2 cellular contexts compared by ENCODE assay signal in the genomic region with DNA sequence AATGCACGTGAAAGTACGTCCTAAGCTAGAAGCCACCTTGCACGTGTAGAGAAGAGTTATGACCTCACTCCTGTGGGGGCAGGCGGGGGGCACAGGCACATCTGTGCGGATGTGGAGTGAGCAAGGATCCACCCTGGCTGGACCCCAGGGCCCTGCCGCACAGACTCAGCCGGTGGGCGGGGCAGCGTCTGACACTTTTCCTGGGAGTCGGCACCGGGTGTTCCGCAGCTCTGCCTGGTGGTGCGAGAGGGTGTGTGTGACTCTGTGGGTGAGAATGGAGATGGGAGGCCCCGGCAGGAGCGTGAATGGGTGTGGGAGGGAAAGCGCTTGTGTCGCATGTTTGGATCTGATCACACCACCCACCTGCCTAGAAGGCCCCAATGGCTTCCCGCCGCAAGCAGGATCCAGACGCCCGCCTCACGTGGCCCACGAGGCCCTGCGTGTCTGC.
TF ChIP-seq lines count a peak whose summit lies in the region.

No MANE protein-coding gene starts in this region.

TF ChIP-seq in GM23338, 12 proteins besides CTCF, POLR2A, EP300 and RAD21:
- no peak for TF ChIP-seq EZH2 (IDR thresholded peaks at IDR 0.05; ENCODE audit: low read depth, unreplicated experiment)
- TF ChIP-seq, protein P1, sequence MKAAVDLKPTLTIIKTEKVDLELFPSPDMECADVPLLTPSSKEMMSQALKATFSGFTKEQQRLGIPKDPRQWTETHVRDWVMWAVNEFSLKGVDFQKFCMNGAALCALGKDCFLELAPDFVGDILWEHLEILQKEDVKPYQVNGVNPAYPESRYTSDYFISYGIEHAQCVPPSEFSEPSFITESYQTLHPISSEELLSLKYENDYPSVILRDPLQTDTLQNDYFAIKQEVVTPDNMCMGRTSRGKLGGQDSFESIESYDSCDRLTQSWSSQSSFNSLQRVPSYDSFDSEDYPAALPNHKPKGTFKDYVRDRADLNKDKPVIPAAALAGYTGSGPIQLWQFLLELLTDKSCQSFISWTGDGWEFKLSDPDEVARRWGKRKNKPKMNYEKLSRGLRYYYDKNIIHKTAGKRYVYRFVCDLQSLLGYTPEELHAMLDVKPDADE (IDR thresholded peaks at IDR 0.05), result no peak
- no peak for TF ChIP-seq EZH2phosphoT487 (IDR thresholded peaks at IDR 0.05; ENCODE audit: unreplicated experiment)
- no peak for TF ChIP-seq CREB1 (CRISPR knock-in tag; IDR thresholded peaks at IDR 0.05; ENCODE audit: low read depth)
- no peak for TF ChIP-seq JUNB (IDR thresholded peaks at IDR 0.05; ENCODE audit: unreplicated experiment)
- TF ChIP-seq, protein P2, sequence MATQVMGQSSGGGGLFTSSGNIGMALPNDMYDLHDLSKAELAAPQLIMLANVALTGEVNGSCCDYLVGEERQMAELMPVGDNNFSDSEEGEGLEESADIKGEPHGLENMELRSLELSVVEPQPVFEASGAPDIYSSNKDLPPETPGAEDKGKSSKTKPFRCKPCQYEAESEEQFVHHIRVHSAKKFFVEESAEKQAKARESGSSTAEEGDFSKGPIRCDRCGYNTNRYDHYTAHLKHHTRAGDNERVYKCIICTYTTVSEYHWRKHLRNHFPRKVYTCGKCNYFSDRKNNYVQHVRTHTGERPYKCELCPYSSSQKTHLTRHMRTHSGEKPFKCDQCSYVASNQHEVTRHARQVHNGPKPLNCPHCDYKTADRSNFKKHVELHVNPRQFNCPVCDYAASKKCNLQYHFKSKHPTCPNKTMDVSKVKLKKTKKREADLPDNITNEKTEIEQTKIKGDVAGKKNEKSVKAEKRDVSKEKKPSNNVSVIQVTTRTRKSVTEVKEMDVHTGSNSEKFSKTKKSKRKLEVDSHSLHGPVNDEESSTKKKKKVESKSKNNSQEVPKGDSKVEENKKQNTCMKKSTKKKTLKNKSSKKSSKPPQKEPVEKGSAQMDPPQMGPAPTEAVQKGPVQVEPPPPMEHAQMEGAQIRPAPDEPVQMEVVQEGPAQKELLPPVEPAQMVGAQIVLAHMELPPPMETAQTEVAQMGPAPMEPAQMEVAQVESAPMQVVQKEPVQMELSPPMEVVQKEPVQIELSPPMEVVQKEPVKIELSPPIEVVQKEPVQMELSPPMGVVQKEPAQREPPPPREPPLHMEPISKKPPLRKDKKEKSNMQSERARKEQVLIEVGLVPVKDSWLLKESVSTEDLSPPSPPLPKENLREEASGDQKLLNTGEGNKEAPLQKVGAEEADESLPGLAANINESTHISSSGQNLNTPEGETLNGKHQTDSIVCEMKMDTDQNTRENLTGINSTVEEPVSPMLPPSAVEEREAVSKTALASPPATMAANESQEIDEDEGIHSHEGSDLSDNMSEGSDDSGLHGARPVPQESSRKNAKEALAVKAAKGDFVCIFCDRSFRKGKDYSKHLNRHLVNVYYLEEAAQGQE (IDR thresholded peaks at IDR 0.05; ENCODE audit: unreplicated experiment), result no peak
- TF ChIP-seq POLR2AphosphoS5 (IDR thresholded peaks at IDR 0.05; ENCODE audit: low read depth), result no peak
- no peak for TF ChIP-seq ZNF331 (CRISPR knock-in tag; IDR thresholded peaks at IDR 0.05; ENCODE audit: low read depth)
- no peak for TF ChIP-seq STAT1 (IDR thresholded peaks at IDR 0.05; ENCODE audit: unreplicated experiment)
- no peak for TF ChIP-seq NANOG (IDR thresholded peaks at IDR 0.05; ENCODE audit: borderline replicate concordance)

TF ChIP-seq in K562, 482 proteins besides CTCF, POLR2A, EP300 and RAD21 (continues in another document):
- TF ChIP-seq SAP30 (IDR thresholded peaks at IDR 0.05; ENCODE audit: borderline replicate concordance, insufficient read depth, low read depth, low read length, poor library complexity, severe bottlenecking) (peak; percentile 28), PHF8 (IDR thresholded peaks at IDR 0.05; ENCODE audit: borderline replicate concordance, low read length) (peak; percentile 7; the same call in 1 of the 2 replicates), NR2C2 (CRISPR knock-in tag; IDR thresholded peaks at IDR 0.05) (peak; percentile 30; the same call in 1 of the 2 replicates), NR2C2 (tag; IDR thresholded peaks at IDR 0.05) (no peak), MAFF (IDR thresholded peaks at IDR 0.05; ENCODE audit: low read length) (no peak), ZNF217 (CRISPR knock-in tag; IDR thresholded peaks at IDR 0.05) (no peak), ZFX (CRISPR knock-in tag; IDR thresholded peaks at IDR 0.05) (peak; percentile 2), NFXL1 (CRISPR knock-in tag; IDR thresholded peaks at IDR 0.05) (no peak), ZNF583 (CRISPR knock-in tag; IDR thresholded peaks at IDR 0.05) (peak; percentile 60; the same call in 1 of the 2 replicates), ZNF644 (tag; IDR thresholded peaks at IDR 0.05; ENCODE audit: low read depth) (0 out of 2 replicates have a peak, but pooled peaks have one; percentile 23), NR2C1 (IDR thresholded peaks at IDR 0.05) (no peak), NR2C1 (tag; IDR thresholded peaks at IDR 0.05) (no peak), HMGN3 (IDR thresholded peaks at IDR 0.05; ENCODE audit: borderline replicate concordance, extremely low read depth, insufficient read length, low read depth, low read length) (peak; percentile 72), ARID1B (IDR thresholded peaks at IDR 0.05) (peak; percentile 15; the same call in 1 of the 2 replicates), CXXC5 (CRISPR knock-in tag; IDR thresholded peaks at IDR 0.05) (peak; percentile 60), STAT5A (IDR thresholded peaks at IDR 0.05; ENCODE audit: borderline replicate concordance, low read length) (no peak), YY1 (IDR thresholded peaks at IDR 0.05; ENCODE audit: borderline replicate concordance in 1 of 3, control insufficient read depth in 1 of 3, extremely low read depth in 1 of 3, insufficient read depth in 3 of 3, insufficient read length in 1 of 3, insufficient replicate concordance in 2 of 3, low read depth in 1 of 3, low read length in 2 of 3) (peak in 1 of 3 experiments; percentile 22), JUND (IDR thresholded peaks at IDR 0.05; ENCODE audit: borderline replicate concordance, low read depth, low read length) (no peak), JUND (tag; IDR thresholded peaks at IDR 0.05; ENCODE audit: borderline replicate concordance, low read depth, low read length) (peak; percentile 34; the same call in 1 of the 3 replicates), ZNF263 (CRISPR knock-in tag; IDR thresholded peaks at IDR 0.05; ENCODE audit: borderline replicate concordance) (no peak; the same call in 1 of the 2 replicates), TBP (optimal IDR thresholded peaks at IDR 0.05; ENCODE audit: low read depth, low read length) (peak; percentile 8), ZBTB7A (IDR thresholded peaks at IDR 0.05; ENCODE audit: borderline replicate concordance, control insufficient read depth, low read depth, low read length) (peak; percentile 50; the same call in 1 of the 2 replicates), HDAC8 (tag; IDR thresholded peaks at IDR 0.05) (0 out of 2 replicates have a peak, but pooled peaks have one; percentile 18), HDAC1 (IDR thresholded peaks at IDR 0.05) (peak in 1 of 2 experiments; percentile 24; a peak in 1 of 4 replicates), NFATC3 (IDR thresholded peaks at IDR 0.05) (no peak), ZKSCAN1 (IDR thresholded peaks at IDR 0.05; ENCODE audit: low read depth, low read length) (0 out of 2 replicates have a peak, but pooled peaks have one; percentile 10), ILF3 (IDR thresholded peaks at IDR 0.05; ENCODE audit: borderline replicate concordance) (no peak), MED1 (CRISPR knock-in tag; IDR thresholded peaks at IDR 0.05; ENCODE audit: borderline replicate concordance) (no peak), CSDE1 (IDR thresholded peaks at IDR 0.05) (no peak)
- TF ChIP-seq, protein P3, sequence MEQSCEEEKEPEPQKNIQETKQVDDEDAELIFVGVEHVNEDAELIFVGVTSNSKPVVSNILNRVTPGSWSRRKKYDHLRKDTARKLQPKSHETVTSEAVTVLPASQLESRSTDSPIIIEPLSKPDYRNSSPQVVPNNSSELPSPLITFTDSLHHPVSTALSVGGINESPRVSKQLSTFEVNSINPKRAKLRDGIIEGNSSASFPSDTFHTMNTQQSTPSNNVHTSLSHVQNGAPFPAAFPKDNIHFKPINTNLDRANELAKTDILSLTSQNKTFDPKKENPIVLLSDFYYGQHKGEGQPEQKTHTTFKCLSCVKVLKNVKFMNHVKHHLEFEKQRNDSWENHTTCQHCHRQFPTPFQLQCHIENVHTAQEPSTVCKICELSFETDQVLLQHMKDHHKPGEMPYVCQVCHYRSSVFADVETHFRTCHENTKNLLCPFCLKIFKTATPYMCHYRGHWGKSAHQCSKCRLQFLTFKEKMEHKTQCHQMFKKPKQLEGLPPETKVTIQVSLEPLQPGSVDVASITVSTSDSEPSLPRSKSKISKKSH (CRISPR knock-in tag; IDR thresholded peaks at IDR 0.05), result no peak
- TF ChIP-seq, protein P4, sequence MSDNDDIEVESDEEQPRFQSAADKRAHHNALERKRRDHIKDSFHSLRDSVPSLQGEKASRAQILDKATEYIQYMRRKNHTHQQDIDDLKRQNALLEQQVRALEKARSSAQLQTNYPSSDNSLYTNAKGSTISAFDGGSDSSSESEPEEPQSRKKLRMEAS (CRISPR knock-in tag; IDR thresholded peaks at IDR 0.05), result 0 out of 2 replicates have a peak, but pooled peaks have one; percentile 42
- TF ChIP-seq, protein P5, sequence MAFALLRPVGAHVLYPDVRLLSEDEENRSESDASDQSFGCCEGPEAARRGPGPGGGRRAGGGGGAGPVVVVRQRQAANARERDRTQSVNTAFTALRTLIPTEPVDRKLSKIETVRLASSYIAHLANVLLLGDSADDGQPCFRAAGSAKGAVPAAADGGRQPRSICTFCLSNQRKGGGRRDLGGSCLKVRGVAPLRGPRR (CRISPR knock-in tag; IDR thresholded peaks at IDR 0.05), result 0 out of 2 replicates have a peak, but pooled peaks have one; percentile 17
- TF ChIP-seq, protein P6, sequence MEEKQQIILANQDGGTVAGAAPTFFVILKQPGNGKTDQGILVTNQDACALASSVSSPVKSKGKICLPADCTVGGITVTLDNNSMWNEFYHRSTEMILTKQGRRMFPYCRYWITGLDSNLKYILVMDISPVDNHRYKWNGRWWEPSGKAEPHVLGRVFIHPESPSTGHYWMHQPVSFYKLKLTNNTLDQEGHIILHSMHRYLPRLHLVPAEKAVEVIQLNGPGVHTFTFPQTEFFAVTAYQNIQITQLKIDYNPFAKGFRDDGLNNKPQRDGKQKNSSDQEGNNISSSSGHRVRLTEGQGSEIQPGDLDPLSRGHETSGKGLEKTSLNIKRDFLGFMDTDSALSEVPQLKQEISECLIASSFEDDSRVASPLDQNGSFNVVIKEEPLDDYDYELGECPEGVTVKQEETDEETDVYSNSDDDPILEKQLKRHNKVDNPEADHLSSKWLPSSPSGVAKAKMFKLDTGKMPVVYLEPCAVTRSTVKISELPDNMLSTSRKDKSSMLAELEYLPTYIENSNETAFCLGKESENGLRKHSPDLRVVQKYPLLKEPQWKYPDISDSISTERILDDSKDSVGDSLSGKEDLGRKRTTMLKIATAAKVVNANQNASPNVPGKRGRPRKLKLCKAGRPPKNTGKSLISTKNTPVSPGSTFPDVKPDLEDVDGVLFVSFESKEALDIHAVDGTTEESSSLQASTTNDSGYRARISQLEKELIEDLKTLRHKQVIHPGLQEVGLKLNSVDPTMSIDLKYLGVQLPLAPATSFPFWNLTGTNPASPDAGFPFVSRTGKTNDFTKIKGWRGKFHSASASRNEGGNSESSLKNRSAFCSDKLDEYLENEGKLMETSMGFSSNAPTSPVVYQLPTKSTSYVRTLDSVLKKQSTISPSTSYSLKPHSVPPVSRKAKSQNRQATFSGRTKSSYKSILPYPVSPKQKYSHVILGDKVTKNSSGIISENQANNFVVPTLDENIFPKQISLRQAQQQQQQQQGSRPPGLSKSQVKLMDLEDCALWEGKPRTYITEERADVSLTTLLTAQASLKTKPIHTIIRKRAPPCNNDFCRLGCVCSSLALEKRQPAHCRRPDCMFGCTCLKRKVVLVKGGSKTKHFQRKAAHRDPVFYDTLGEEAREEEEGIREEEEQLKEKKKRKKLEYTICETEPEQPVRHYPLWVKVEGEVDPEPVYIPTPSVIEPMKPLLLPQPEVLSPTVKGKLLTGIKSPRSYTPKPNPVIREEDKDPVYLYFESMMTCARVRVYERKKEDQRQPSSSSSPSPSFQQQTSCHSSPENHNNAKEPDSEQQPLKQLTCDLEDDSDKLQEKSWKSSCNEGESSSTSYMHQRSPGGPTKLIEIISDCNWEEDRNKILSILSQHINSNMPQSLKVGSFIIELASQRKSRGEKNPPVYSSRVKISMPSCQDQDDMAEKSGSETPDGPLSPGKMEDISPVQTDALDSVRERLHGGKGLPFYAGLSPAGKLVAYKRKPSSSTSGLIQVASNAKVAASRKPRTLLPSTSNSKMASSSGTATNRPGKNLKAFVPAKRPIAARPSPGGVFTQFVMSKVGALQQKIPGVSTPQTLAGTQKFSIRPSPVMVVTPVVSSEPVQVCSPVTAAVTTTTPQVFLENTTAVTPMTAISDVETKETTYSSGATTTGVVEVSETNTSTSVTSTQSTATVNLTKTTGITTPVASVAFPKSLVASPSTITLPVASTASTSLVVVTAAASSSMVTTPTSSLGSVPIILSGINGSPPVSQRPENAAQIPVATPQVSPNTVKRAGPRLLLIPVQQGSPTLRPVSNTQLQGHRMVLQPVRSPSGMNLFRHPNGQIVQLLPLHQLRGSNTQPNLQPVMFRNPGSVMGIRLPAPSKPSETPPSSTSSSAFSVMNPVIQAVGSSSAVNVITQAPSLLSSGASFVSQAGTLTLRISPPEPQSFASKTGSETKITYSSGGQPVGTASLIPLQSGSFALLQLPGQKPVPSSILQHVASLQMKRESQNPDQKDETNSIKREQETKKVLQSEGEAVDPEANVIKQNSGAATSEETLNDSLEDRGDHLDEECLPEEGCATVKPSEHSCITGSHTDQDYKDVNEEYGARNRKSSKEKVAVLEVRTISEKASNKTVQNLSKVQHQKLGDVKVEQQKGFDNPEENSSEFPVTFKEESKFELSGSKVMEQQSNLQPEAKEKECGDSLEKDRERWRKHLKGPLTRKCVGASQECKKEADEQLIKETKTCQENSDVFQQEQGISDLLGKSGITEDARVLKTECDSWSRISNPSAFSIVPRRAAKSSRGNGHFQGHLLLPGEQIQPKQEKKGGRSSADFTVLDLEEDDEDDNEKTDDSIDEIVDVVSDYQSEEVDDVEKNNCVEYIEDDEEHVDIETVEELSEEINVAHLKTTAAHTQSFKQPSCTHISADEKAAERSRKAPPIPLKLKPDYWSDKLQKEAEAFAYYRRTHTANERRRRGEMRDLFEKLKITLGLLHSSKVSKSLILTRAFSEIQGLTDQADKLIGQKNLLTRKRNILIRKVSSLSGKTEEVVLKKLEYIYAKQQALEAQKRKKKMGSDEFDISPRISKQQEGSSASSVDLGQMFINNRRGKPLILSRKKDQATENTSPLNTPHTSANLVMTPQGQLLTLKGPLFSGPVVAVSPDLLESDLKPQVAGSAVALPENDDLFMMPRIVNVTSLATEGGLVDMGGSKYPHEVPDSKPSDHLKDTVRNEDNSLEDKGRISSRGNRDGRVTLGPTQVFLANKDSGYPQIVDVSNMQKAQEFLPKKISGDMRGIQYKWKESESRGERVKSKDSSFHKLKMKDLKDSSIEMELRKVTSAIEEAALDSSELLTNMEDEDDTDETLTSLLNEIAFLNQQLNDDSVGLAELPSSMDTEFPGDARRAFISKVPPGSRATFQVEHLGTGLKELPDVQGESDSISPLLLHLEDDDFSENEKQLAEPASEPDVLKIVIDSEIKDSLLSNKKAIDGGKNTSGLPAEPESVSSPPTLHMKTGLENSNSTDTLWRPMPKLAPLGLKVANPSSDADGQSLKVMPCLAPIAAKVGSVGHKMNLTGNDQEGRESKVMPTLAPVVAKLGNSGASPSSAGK (IDR thresholded peaks at IDR 0.05), result peak; percentile 59; the same call in 1 of the 2 replicates
- TF ChIP-seq, protein P7, sequence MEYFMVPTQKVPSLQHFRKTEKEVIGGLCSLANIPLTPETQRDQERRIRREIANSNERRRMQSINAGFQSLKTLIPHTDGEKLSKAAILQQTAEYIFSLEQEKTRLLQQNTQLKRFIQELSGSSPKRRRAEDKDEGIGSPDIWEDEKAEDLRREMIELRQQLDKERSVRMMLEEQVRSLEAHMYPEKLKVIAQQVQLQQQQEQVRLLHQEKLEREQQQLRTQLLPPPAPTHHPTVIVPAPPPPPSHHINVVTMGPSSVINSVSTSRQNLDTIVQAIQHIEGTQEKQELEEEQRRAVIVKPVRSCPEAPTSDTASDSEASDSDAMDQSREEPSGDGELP (CRISPR knock-in tag; IDR thresholded peaks at IDR 0.05; ENCODE audit: borderline replicate concordance), result peak; percentile 25; the same call in 1 of the 2 replicates
